In genomic region chr3:56054827-56055226, GRCh38 we compare ENCODE assay signal across 21 cellular contexts.
DNase-seq lines count a peak whose midpoint lies in the region; ATAC-seq, FAIRE-seq and TF ChIP-seq lines count a peak whose summit lies in the region.
"Had no signal": no experiment of that assay in that cellular context is flagged by ENCODE, and none has a peak within 500 bp of the region (broad histone marks: within the 10 kb centered on the region; RNA-seq: fewer than 3 reads in every experiment).

No MANE protein-coding gene starts in this region.

- no peak for ATAC-seq in pancreas
- ATAC-seq: T-cell had no signal

- no peak for TF ChIP-seq CTCF in pancreas (IDR thresholded peaks at IDR 0.05)

- no peak for FAIRE-seq in pancreas (lab: Jason Lieb, UNC)
- FAIRE-seq: D721Med, G401.6, RCC 7860 had no signal

- H3K9ac ChIP-seq in HUES64 (ENCODE audit: low read depth, low read length) = no peak overlapping the region
- H3K9ac ChIP-seq: BLaER1 treated with 17β-estradiol and CSF1 and Interleukin-3, amounts not matched to agents 10 nM and 100 nM; SK-N-SH had no signal

- peaks cover 46% of the 10 kb centered on the region for H3K4me1 ChIP-seq in HUES64 (ENCODE audit: insufficient read depth, low read length)
- no peaks in the 10 kb centered on the region for H3K4me1 ChIP-seq in pancreas
- H3K4me1 ChIP-seq: BLaER1 treated with 17β-estradiol and CSF1 and Interleukin-3, amounts not matched to agents 10 nM and 100 nM had no signal

- DNase-seq in ELF-1 (ENCODE audit: low read depth, low spot score) = peak; percentile 54
- peak; percentile 58 for DNase-seq in NCI-H2171 (lab: John Stamatoyannopoulos, UW)
- peak; percentile 83 for DNase-seq in left kidney (ENCODE audit: low read depth, low spot score)
- DNase-seq in A172 (ENCODE audit: low spot score) = no peak
- DNase-seq in pancreas = no peak
- DNase-seq in NCI-H1694 treated with DMSO at 0.1 percent for 48 hours (lab: John Stamatoyannopoulos, UW) = no peak
- no peak for DNase-seq in stimulated activated CD4-positive, alpha-beta T cell treated with anti-CD3 and anti-CD28 coated beads, Interleukin-12 subunit alpha, Interleukin-12 subunit beta, amount 100 ng/mL, for 4 hours
- DNase-seq: DMS79 treated with DMSO at 0.1 percent for 48 hours, HCEC 1CT, NCI-H1417 treated with DMSO at 0.1 percent for 48 hours, NCI-H1930, NCI-H2227 treated with DMSO at 0.1 percent for 48 hours, NCI-H524 treated with DMSO at 0.1 percent for 48 hours, Right ventricle myocardium superior, SK-N-SH, T-cell had no signal

- 80% methylated on average over 10 of the region's 10 CpGs for WGBS in HUES64
- WGBS in pancreas, 2 donors = 80 to 81% methylated on average over 10 of the region's 10 CpGs

- intact Hi-C loops in pancreas (cut with DNase I) = no loop called here

- H3K27me3 ChIP-seq in HUES64 (ENCODE audit: insufficient read depth, low read length) (no peaks in the 10 kb centered on the region), pancreas (no peaks in the 10 kb centered on the region)
- H3K27me3 ChIP-seq: BLaER1 treated with 17β-estradiol and CSF1 and Interleukin-3, amounts not matched to agents 10 nM and 100 nM had no signal

- H3K27ac ChIP-seq in HUES64 (ENCODE audit: low read depth, low read length) (peak overlapping the region; percentile 28; the same call in 1 of the 2 replicates), pancreas (no peak overlapping the region)
- H3K27ac ChIP-seq: BLaER1 treated with 17β-estradiol and CSF1 and Interleukin-3, amounts not matched to agents 10 nM and 100 nM had no signal

- H3K4me3 ChIP-seq in HUES64 (ENCODE audit: low read length) = no peak overlapping the region
- H3K4me3 ChIP-seq in pancreas = no peak overlapping the region
- H3K4me3 ChIP-seq: BLaER1 treated with 17β-estradiol and CSF1 and Interleukin-3, amounts not matched to agents 10 nM and 100 nM had no signal

- H3K36me3 ChIP-seq in HUES64 (ENCODE audit: insufficient read depth, low read length) = no peaks in the 10 kb centered on the region
- no peaks in the 10 kb centered on the region for H3K36me3 ChIP-seq in pancreas
- H3K36me3 ChIP-seq: BLaER1 treated with 17β-estradiol and CSF1 and Interleukin-3, amounts not matched to agents 10 nM and 100 nM had no signal

- H3K9me3 ChIP-seq in HUES64 (ENCODE audit: insufficient read depth, low read depth, low read length) = no peaks in the 10 kb centered on the region
- H3K9me3 ChIP-seq in pancreas = no peaks in the 10 kb centered on the region
- H3K9me3 ChIP-seq: BLaER1 treated with 17β-estradiol and CSF1 and Interleukin-3, amounts not matched to agents 10 nM and 100 nM; SK-N-SH had no signal

Comparison
In these comparisons a context has a peak if more than half of its experiments do, and no peak if none do; other contexts are left out.
1. DNase-seq: peak in ELF-1 (single experiment), NCI-H2171 (single experiment) and left kidney (single experiment); none in A172 (single experiment), pancreas (0 of 6), NCI-H1694 treated with DMSO at 0.1 percent for 48 hours (single experiment) and stimulated activated CD4-positive, alpha-beta T cell treated with anti-CD3 and anti-CD28 coated beads, Interleukin-12 subunit alpha, Interleukin-12 subunit beta, amount 100 ng/mL, for 4 hours (single experiment).